ENCODE assay signal across 15 cellular contexts in the genomic region with DNA sequence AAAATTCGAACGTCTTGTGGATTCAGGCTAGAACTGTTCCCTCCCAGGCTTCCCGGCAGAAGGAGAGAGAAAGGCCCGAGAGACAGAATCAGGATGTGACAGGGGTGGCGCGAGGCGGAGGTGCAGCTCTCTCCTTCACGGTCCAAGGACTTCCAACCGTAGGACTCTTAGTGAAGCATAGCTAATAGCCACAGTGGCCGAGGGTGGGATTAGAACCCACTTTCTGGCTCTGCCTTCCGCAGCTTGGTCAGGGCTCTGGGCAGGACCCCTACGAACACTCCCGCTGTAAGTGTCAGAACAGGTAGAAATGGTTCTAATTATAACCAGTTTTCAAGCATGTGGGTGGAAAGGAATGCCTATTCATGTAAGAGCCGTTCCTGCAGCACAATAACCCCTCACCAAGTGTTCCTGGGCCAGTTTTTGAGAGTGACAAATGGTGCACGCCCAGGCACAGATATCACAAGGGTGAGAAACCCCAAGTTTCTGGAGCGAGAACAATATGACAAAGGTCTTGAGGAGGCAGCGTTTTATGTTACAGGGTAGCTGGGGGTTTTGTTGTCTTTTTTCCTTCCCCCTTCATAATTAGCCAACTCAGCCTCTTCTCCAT.
A peak's percentile ranks its signal among the peaks of the same experiment; 100 is the strongest.
DNase-seq lines count a peak whose midpoint lies in the region; ATAC-seq and TF ChIP-seq lines count a peak whose summit lies in the region.
"Had no signal": no experiment of that assay in that cellular context is flagged by ENCODE, and none has a peak within 500 bp of the region (broad histone marks: within the 10 kb centered on the region; RNA-seq: fewer than 3 reads in every experiment).

No MANE protein-coding gene starts in this region.

- intact Hi-C loops in esophagus muscularis mucosa (cut with DNase I) = no loop called here

- H3K36me3 ChIP-seq in esophagus muscularis mucosa = no peaks in the 10 kb centered on the region
- H3K36me3 ChIP-seq: thoracic aorta had no signal

- H3K27ac ChIP-seq in esophagus muscularis mucosa (replicated peaks in 1 of 4) = no peak overlapping the region
- H3K27ac ChIP-seq: thoracic aorta had no signal

- H3K4me1 Mint-ChIP-seq in stimulated activated memory B cell treated with anti-CD40 and anti-IgM and Interleukin-4, amounts not matched to agents 10 μg/mL and 1 μg/mL and 100 μg/mL, for 72 hours = peaks cover 20% of the 10 kb centered on the region
- H3K4me1 Mint-ChIP-seq in HFFc6 (ENCODE audit: low read depth) = no peaks in the 10 kb centered on the region

- no peaks in the 10 kb centered on the region for H3K9me3 Mint-ChIP-seq in stimulated activated memory B cell treated with anti-CD40 and anti-IgM and Interleukin-4, amounts not matched to agents 10 μg/mL and 1 μg/mL and 100 μg/mL, for 72 hours
- H3K9me3 Mint-ChIP-seq in HFFc6 = no peaks in the 10 kb centered on the region

- ATAC-seq in stimulated activated memory B cell treated with anti-CD40 and anti-IgM and Interleukin-4, amounts not matched to agents 10 μg/mL and 1 μg/mL and 100 μg/mL, for 72 hours = peak; percentile 79

- no peak for TF ChIP-seq POLR2A in esophagus muscularis mucosa (IDR thresholded peaks at IDR 0.05; ENCODE audit: low read depth)

- peak; percentile 34 for DNase-seq in GM10266 (ENCODE audit: extremely low spot score)
- DNase-seq in GM20000 (ENCODE audit: low spot score) = peak; percentile 48
- DNase-seq in esophagus muscularis mucosa (ENCODE audit: extremely low spot score) = peak; percentile 78
- no peak for DNase-seq in stimulated activated CD4-positive, alpha-beta T cell treated with anti-CD3 and anti-CD28 coated beads, Interleukin-4, amount 100 ng/mL, for 1 hour
- DNase-seq in HFFc6 = no peak
- no peak for DNase-seq in SIG-M5 (lab: John Stamatoyannopoulos, UW)
- DNase-seq: activated CD4-positive, alpha-beta T cell treated with anti-CD3 and anti-CD28 coated beads for 1 hour; DND-41; midbrain; NCI-H2029 treated with DMSO at 0.1 percent for 48 hours; NCI-H510A; SW 1271 had no signal

- H3K4me3 ChIP-seq in esophagus muscularis mucosa = no peak overlapping the region
- H3K4me3 ChIP-seq: thoracic aorta had no signal

- no peak for TF ChIP-seq CTCF in GM10266 (IDR thresholded peaks at IDR 0.05; ENCODE audit: control insufficient read depth, insufficient read depth, low read depth, missing control alignments)
- TF ChIP-seq CTCF in GM20000 (IDR thresholded peaks at IDR 0.05; ENCODE audit: extremely low read depth, missing control alignments) = no peak
- no peak for TF ChIP-seq CTCF in esophagus muscularis mucosa (IDR thresholded peaks at IDR 0.05)
- TF ChIP-seq CTCF in HFFc6 (IDR thresholded peaks at IDR 0.05) = no peak

- H3K36me3 Mint-ChIP-seq in stimulated activated memory B cell treated with anti-CD40 and anti-IgM and Interleukin-4, amounts not matched to agents 10 μg/mL and 1 μg/mL and 100 μg/mL, for 72 hours = no peaks in the 10 kb centered on the region
- H3K36me3 Mint-ChIP-seq in HFFc6 (ENCODE audit: low read depth) = no peaks in the 10 kb centered on the region
- H3K36me3 Mint-ChIP-seq: activated naive CD8-positive, alpha-beta T cell had no signal

- H3K4me3 Mint-ChIP-seq in stimulated activated memory B cell treated with anti-CD40 and anti-IgM and Interleukin-4, amounts not matched to agents 10 μg/mL and 1 μg/mL and 100 μg/mL, for 72 hours = peak overlapping the region; percentile 9
- H3K4me3 Mint-ChIP-seq in HFFc6 = no peak overlapping the region
- H3K4me3 Mint-ChIP-seq: activated naive CD8-positive, alpha-beta T cell had no signal

- TF ChIP-seq EP300 in esophagus muscularis mucosa (IDR thresholded peaks at IDR 0.05) = no peak

- peaks cover 65% of the 10 kb centered on the region for H3K27me3 Mint-ChIP-seq in stimulated activated memory B cell treated with anti-CD40 and anti-IgM and Interleukin-4, amounts not matched to agents 10 μg/mL and 1 μg/mL and 100 μg/mL, for 72 hours
- H3K27me3 Mint-ChIP-seq in HFFc6 (ENCODE audit: insufficient read depth) = peaks cover 57% of the 10 kb centered on the region

- WGBS in esophagus muscularis mucosa = 75% methylated on average over 14 of the region's 17 CpGs

- peaks cover 0 to 6% (median 0%) of the 10 kb centered on the region in 4 donors for H3K9me3 ChIP-seq in esophagus muscularis mucosa
- H3K9me3 ChIP-seq: thoracic aorta had no signal

- no peaks in the 10 kb centered on the region for H3K4me1 ChIP-seq in esophagus muscularis mucosa

- peaks cover 0 to 38% (median 0%) of the 10 kb centered on the region in 4 donors for H3K27me3 ChIP-seq in esophagus muscularis mucosa

- peak overlapping the region; percentile 62 for H3K27ac Mint-ChIP-seq in stimulated activated memory B cell treated with anti-CD40 and anti-IgM and Interleukin-4, amounts not matched to agents 10 μg/mL and 1 μg/mL and 100 μg/mL, for 72 hours
- no peak overlapping the region for H3K27ac Mint-ChIP-seq in HFFc6
- H3K27ac Mint-ChIP-seq: activated naive CD8-positive, alpha-beta T cell had no signal

Comparison
In these comparisons a context has a peak if more than half of its experiments do, and no peak if none do; other contexts are left out.
1. DNase-seq: peak in GM10266 (single experiment), GM20000 (single experiment) and esophagus muscularis mucosa (single experiment); none in stimulated activated CD4-positive, alpha-beta T cell treated with anti-CD3 and anti-CD28 coated beads, Interleukin-4, amount 100 ng/mL, for 1 hour (single experiment), HFFc6 (single experiment) and SIG-M5 (single experiment).